Comparison of ENCODE assay signal across 37 cellular contexts in genomic region chr2:61282104-61282590, GRCh38.
"Had no signal": no experiment of that assay in that cellular context is flagged by ENCODE, and none has a peak within 500 bp of the region (broad histone marks: within the 10 kb centered on the region; RNA-seq: fewer than 3 reads in every experiment).

No MANE protein-coding gene starts in this region.

- H3K27ac Mint-ChIP-seq: activated CD4-positive, alpha-beta memory T cell treated with anti-CD3 and anti-CD28 coated beads, Interleukin-2, amount 10 ng/mL, durations not matched to agents 7 days and 5 days; activated CD4-positive, alpha-beta T cell treated with anti-CD3 and anti-CD28 coated beads for 36 hours; activated CD4-positive, alpha-beta T cell treated with anti-CD3 and anti-CD28 coated beads, Interleukin-2, amount 10 ng/mL, durations not matched to agents 7 days and 5 days; activated CD8-positive, alpha-beta memory T cell treated with anti-CD3 and anti-CD28 coated beads, Interleukin-2, amount 10 ng/mL, durations not matched to agents 7 days and 5 days; activated CD8-positive, alpha-beta T cell treated with anti-CD3 and anti-CD28 coated beads, Interleukin-2, amount 10 ng/mL, durations not matched to agents 7 days and 5 days; activated naive CD4-positive, alpha-beta T cell treated with anti-CD3 and anti-CD28 coated beads, Interleukin-2, amount 10 ng/mL, durations not matched to agents 7 days and 5 days; activated naive CD4-positive, alpha-beta T cell treated with anti-CD3 and anti-CD28 coated beads, Interleukin-2, amount 50 U/mL, for 24 hours; activated naive CD8-positive, alpha-beta T cell; activated naive CD8-positive, alpha-beta T cell treated with anti-CD3 and anti-CD28 coated beads, Interleukin-2, amount 10 ng/mL, durations not matched to agents 7 days and 5 days; activated naive CD8-positive, alpha-beta T cell treated with anti-CD3 and anti-CD28 coated beads, Interleukin-2, amount 50 U/mL, for 24 hours; activated T-cell treated with anti-CD3 and anti-CD28 coated beads, Interleukin-2, amount 50 U/mL, for 24 hours; activated T-helper 2 cell treated with anti-CD3 and anti-CD28 coated beads, Interferon-gamma antibody, Interleukin-2, Interleukin-4, amounts not matched to agents 10 μg/mL and 5 μg/mL and 100 μg/mL, durations not matched to agents 14 hours and 24 hours and 36 hours; brain; T-helper 1 cell treated with Interleukin-12 subunit alpha and Interleukin-12 subunit beta and Interleukin-4 antibody, amounts not matched to agents 30 μg/mL and 1 μg/mL, for 36 hours; T-helper 2 cell treated with Interferon-gamma antibody and Interleukin-4, amounts not matched to agents 5 μg/mL and 100 μg/mL, for 36 hours; WTC11 had no signal

- H3K9me3 Mint-ChIP-seq: activated CD4-positive, alpha-beta memory T cell treated with anti-CD3 and anti-CD28 coated beads, Interleukin-2, amount 10 ng/mL, durations not matched to agents 7 days and 5 days; activated CD4-positive, alpha-beta T cell treated with anti-CD3 and anti-CD28 coated beads, Interleukin-2, amount 10 ng/mL, durations not matched to agents 7 days and 5 days; activated naive CD4-positive, alpha-beta T cell treated with anti-CD3 and anti-CD28 coated beads, Interleukin-2, amount 10 ng/mL, durations not matched to agents 7 days and 5 days; activated naive CD4-positive, alpha-beta T cell treated with anti-CD3 and anti-CD28 coated beads, Interleukin-2, amount 50 U/mL, for 24 hours; activated naive CD8-positive, alpha-beta T cell treated with anti-CD3 and anti-CD28 coated beads, Interleukin-2, amount 10 ng/mL, durations not matched to agents 7 days and 5 days; activated naive CD8-positive, alpha-beta T cell treated with anti-CD3 and anti-CD28 coated beads, Interleukin-2, amount 50 U/mL, for 24 hours; activated T-cell treated with anti-CD3 and anti-CD28 coated beads, Interleukin-2, amount 50 U/mL, for 24 hours; activated T-helper 2 cell treated with anti-CD3 and anti-CD28 coated beads, Interferon-gamma antibody, Interleukin-2, Interleukin-4, amounts not matched to agents 10 μg/mL and 5 μg/mL and 100 μg/mL, durations not matched to agents 14 hours and 24 hours and 36 hours; central memory CD8-positive, alpha-beta T cell; T-helper 1 cell treated with Interleukin-12 subunit alpha and Interleukin-12 subunit beta and Interleukin-4 antibody, amounts not matched to agents 30 μg/mL and 1 μg/mL, for 36 hours; T-helper 2 cell treated with Interferon-gamma antibody and Interleukin-4, amounts not matched to agents 5 μg/mL and 100 μg/mL, for 36 hours; WTC11 had no signal

- DNase-seq: activated CD4-positive, alpha-beta memory T cell treated with anti-CD3 and anti-CD28 coated beads, Interleukin-2, amount 10 ng/mL, durations not matched to agents 7 days and 5 days; activated CD4-positive, alpha-beta T cell treated with anti-CD3 and anti-CD28 coated beads for 1 hour; activated CD4-positive, alpha-beta T cell treated with anti-CD3 and anti-CD28 coated beads for 36 hours; activated CD4-positive, alpha-beta T cell treated with anti-CD3 and anti-CD28 coated beads for 48 hours; activated CD4-positive, alpha-beta T cell treated with anti-CD3 and anti-CD28 coated beads, Interleukin-2, amount 10 ng/mL, durations not matched to agents 7 days and 5 days; activated CD4-positive, alpha-beta T cell treated with anti-CD3 and anti-CD28 coated beads, Interleukin-2, amount 50 U/mL, for 48 hours; activated CD4-positive, CD25-positive, alpha-beta regulatory T cell; activated CD8-positive, alpha-beta memory T cell treated with anti-CD3 and anti-CD28 coated beads for 24 hours; activated CD8-positive, alpha-beta memory T cell treated with anti-CD3 and anti-CD28 coated beads, Interleukin-2, amount 10 ng/mL, durations not matched to agents 7 days and 5 days; activated CD8-positive, alpha-beta memory T cell treated with anti-CD3 and anti-CD28 coated beads, Interleukin-2, amount 50 U/mL, for 48 hours; activated CD8-positive, alpha-beta T cell treated with anti-CD3 and anti-CD28 coated beads, Interleukin-2, amount 10 ng/mL, durations not matched to agents 7 days and 5 days; activated effector memory CD4-positive, alpha-beta T cell treated with Interleukin-2 at 50 U/mL for 16 hours; activated gamma-delta T cell; activated naive CD4-positive, alpha-beta T cell treated with anti-CD3 and anti-CD28 coated beads, Interleukin-2, amount 10 ng/mL, durations not matched to agents 7 days and 5 days; activated naive CD4-positive, alpha-beta T cell treated with Interleukin-2 at 50 U/mL for 16 hours; activated naive CD8-positive, alpha-beta T cell treated with anti-CD3 and anti-CD28 coated beads, Interleukin-2, amount 10 ng/mL, durations not matched to agents 7 days and 5 days; activated naive CD8-positive, alpha-beta T cell treated with anti-CD3 and anti-CD28 coated beads, Interleukin-2, amount 50 U/mL, for 24 hours; activated T-cell treated with anti-CD3 and anti-CD28 coated beads, Interleukin-2, amount 50 U/mL, for 24 hours; activated T-cell treated with anti-CD3 and anti-CD28 coated beads, Interleukin-2, amount 50 U/mL, for 48 hours; amygdala; anterior cingulate cortex; caudate nucleus; cerebellar nuclear complex; T-helper 2 cell; T-helper 9 cell; WERI-Rb-1 had no signal

- H3K4me1 Mint-ChIP-seq: activated CD4-positive, alpha-beta memory T cell treated with anti-CD3 and anti-CD28 coated beads, Interleukin-2, amount 10 ng/mL, durations not matched to agents 7 days and 5 days; activated naive CD4-positive, alpha-beta T cell treated with anti-CD3 and anti-CD28 coated beads, Interleukin-2, amount 10 ng/mL, durations not matched to agents 7 days and 5 days; activated naive CD4-positive, alpha-beta T cell treated with anti-CD3 and anti-CD28 coated beads, Interleukin-2, amount 50 U/mL, for 24 hours; activated naive CD8-positive, alpha-beta T cell treated with anti-CD3 and anti-CD28 coated beads, Interleukin-2, amount 10 ng/mL, durations not matched to agents 7 days and 5 days; activated naive CD8-positive, alpha-beta T cell treated with anti-CD3 and anti-CD28 coated beads, Interleukin-2, amount 50 U/mL, for 24 hours; brain; central memory CD8-positive, alpha-beta T cell had no signal

- H3K9me3 ChIP-seq: ascending aorta had no signal

- H3K27me3 ChIP-seq: ascending aorta, cardiac muscle cell had no signal

- H3K27ac ChIP-seq: ascending aorta, cardiac muscle cell, WERI-Rb-1 had no signal

- H3K4me3 ChIP-seq: ascending aorta, cardiac muscle cell had no signal

- H3K27me3 Mint-ChIP-seq: activated CD4-positive, alpha-beta memory T cell treated with anti-CD3 and anti-CD28 coated beads, Interleukin-2, amount 10 ng/mL, durations not matched to agents 7 days and 5 days; activated CD4-positive, alpha-beta T cell treated with anti-CD3 and anti-CD28 coated beads for 36 hours; activated CD4-positive, alpha-beta T cell treated with anti-CD3 and anti-CD28 coated beads, Interleukin-2, amount 10 ng/mL, durations not matched to agents 7 days and 5 days; activated CD8-positive, alpha-beta memory T cell treated with anti-CD3 and anti-CD28 coated beads, Interleukin-2, amount 10 ng/mL, durations not matched to agents 7 days and 5 days; activated naive CD4-positive, alpha-beta T cell treated with anti-CD3 and anti-CD28 coated beads, Interleukin-2, amount 10 ng/mL, durations not matched to agents 7 days and 5 days; activated naive CD4-positive, alpha-beta T cell treated with anti-CD3 and anti-CD28 coated beads, Interleukin-2, amount 50 U/mL, for 24 hours; activated naive CD8-positive, alpha-beta T cell; activated naive CD8-positive, alpha-beta T cell treated with anti-CD3 and anti-CD28 coated beads, Interleukin-2, amount 10 ng/mL, durations not matched to agents 7 days and 5 days; activated naive CD8-positive, alpha-beta T cell treated with anti-CD3 and anti-CD28 coated beads, Interleukin-2, amount 50 U/mL, for 24 hours; activated T-cell treated with anti-CD3 and anti-CD28 coated beads, Interleukin-2, amount 50 U/mL, for 24 hours; brain; central memory CD8-positive, alpha-beta T cell had no signal

- ATAC-seq: activated CD4-positive, alpha-beta T cell treated with anti-CD3 and anti-CD28 coated beads for 36 hours; activated CD4-positive, CD25-positive, alpha-beta regulatory T cell treated with anti-CD3 and anti-CD28 coated beads, Interleukin-2, amount 50 U/mL, for 24 hours; activated CD8-positive, alpha-beta memory T cell treated with anti-CD3 and anti-CD28 coated beads, Interleukin-2, amount 10 ng/mL, durations not matched to agents 7 days and 5 days; activated CD8-positive, alpha-beta T cell treated with anti-CD3 and anti-CD28 coated beads, Interleukin-2, amount 10 ng/mL, durations not matched to agents 7 days and 5 days; activated naive CD8-positive, alpha-beta T cell treated with anti-CD3 and anti-CD28 coated beads, Interleukin-2, amount 50 U/mL, for 24 hours; WTC11 had no signal

- H3K4me3 Mint-ChIP-seq: activated CD4-positive, alpha-beta memory T cell treated with anti-CD3 and anti-CD28 coated beads, Interleukin-2, amount 10 ng/mL, durations not matched to agents 7 days and 5 days; activated CD4-positive, alpha-beta T cell treated with anti-CD3 and anti-CD28 coated beads for 36 hours; activated CD4-positive, alpha-beta T cell treated with anti-CD3 and anti-CD28 coated beads, Interleukin-2, amount 10 ng/mL, durations not matched to agents 7 days and 5 days; activated CD8-positive, alpha-beta memory T cell treated with anti-CD3 and anti-CD28 coated beads, Interleukin-2, amount 10 ng/mL, durations not matched to agents 7 days and 5 days; activated CD8-positive, alpha-beta T cell treated with anti-CD3 and anti-CD28 coated beads, Interleukin-2, amount 10 ng/mL, durations not matched to agents 7 days and 5 days; activated naive CD4-positive, alpha-beta T cell treated with anti-CD3 and anti-CD28 coated beads, Interleukin-2, amount 10 ng/mL, durations not matched to agents 7 days and 5 days; activated naive CD4-positive, alpha-beta T cell treated with anti-CD3 and anti-CD28 coated beads, Interleukin-2, amount 50 U/mL, for 24 hours; activated naive CD8-positive, alpha-beta T cell; activated naive CD8-positive, alpha-beta T cell treated with anti-CD3 and anti-CD28 coated beads, Interleukin-2, amount 10 ng/mL, durations not matched to agents 7 days and 5 days; activated naive CD8-positive, alpha-beta T cell treated with anti-CD3 and anti-CD28 coated beads, Interleukin-2, amount 50 U/mL, for 24 hours; activated T-cell treated with anti-CD3 and anti-CD28 coated beads, Interleukin-2, amount 50 U/mL, for 24 hours; brain; central memory CD8-positive, alpha-beta T cell; T-helper 1 cell treated with Interleukin-12 subunit alpha and Interleukin-12 subunit beta and Interleukin-4 antibody, amounts not matched to agents 30 μg/mL and 1 μg/mL, for 36 hours; T-helper 2 cell treated with Interferon-gamma antibody and Interleukin-4, amounts not matched to agents 5 μg/mL and 100 μg/mL, for 36 hours; WTC11 had no signal

- H3K4me1 ChIP-seq: ascending aorta had no signal
